Comparison of ENCODE assay signal across 8 cellular contexts in the genomic region with DNA sequence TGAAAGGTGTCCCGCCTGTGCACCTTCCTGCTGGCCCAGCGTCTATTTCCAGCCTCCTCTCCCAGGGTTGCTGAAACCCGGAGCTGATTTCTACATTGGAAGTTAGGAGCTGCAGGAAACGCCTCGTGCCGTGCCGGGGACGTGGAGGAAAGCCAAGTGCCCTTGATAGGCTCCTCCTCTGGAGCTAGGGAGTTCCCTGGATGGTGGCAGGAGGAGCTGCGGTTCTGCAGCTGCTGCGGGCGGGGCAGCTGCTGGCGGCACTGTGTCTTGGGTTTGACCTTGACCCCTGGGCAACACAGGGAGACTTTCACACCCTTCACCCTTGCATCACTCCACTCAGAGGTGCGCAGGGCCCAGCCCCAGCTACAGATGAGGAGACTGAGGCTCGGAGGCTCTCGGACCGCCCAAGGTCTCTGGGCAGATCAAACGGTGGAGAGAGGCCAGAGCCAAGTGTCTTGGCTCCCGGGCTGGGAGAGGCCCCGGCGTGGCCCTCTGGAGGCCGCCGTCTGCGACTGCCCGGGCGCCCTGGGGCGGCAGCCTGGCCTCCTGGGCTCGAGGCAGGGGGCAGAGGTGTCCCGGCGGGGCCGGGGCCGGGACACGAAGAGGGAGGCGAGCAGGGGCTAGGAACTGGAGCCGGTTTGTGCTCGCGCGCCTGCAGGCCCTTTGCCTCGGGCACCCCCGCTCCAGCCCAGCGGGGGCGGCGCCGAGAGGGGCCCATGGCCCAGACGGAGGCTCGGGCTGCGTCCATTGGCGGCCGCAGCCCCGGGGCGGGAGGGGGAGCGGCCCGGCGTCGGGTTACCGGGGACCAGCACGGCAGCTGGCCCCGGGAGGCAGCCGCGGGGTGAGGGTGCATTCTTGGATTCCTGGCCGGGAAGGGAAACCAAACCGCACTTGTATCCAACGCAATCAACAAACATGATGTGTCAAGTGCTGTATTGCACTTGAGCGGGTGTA.
A peak's percentile ranks its signal among the peaks of the same experiment; 100 is the strongest.
DNase-seq lines count a peak whose midpoint lies in the region; ATAC-seq and TF ChIP-seq lines count a peak whose summit lies in the region.

No MANE protein-coding gene starts in this region.

- no peaks in the 10 kb centered on the region for H3K27me3 ChIP-seq in SJCRH30

- peak; percentile 1 for TF ChIP-seq CTCF in GM12865 (IDR thresholded peaks at IDR 0.05; ENCODE audit: insufficient read depth, low read depth, low read length, missing control alignments)
- no peak for TF ChIP-seq CTCF in mucosa of descending colon (IDR thresholded peaks at IDR 0.05)

- DNase-seq in 8988T, result peak; percentile 76
- DNase-seq in GM12865 (ENCODE audit: low read depth), result peak; percentile 74
- peak; percentile 89 for DNase-seq in HuH-7 (ENCODE audit: low spot score)
- peak; percentile 97 for DNase-seq in SJCRH30
- DNase-seq in mucosa of descending colon, result peak; percentile 93 to 95 (median 95)

- H3K36me3 ChIP-seq in SJCRH30 (no peaks in the 10 kb centered on the region), mucosa of descending colon (ENCODE audit: low read depth) (no peaks in the 10 kb centered on the region), urinary bladder (ENCODE audit: insufficient read depth) (no peaks in the 10 kb centered on the region)

- ATAC-seq in esophagus mucosa, result peak; percentile 82
- ATAC-seq in mucosa of descending colon, result peak; percentile 93
- ATAC-seq in HG03457 (IDR thresholded peaks at IDR 0.05; ENCODE audit: unreplicated experiment), result no peak

- WGBS in urinary bladder, result 4% methylated on average over 63 of the region's 63 CpGs

- H3K4me3 ChIP-seq in GM12865 (ENCODE audit: low read depth, low read length) (peak overlapping the region; percentile 55), SJCRH30 (peak overlapping the region; percentile 58), mucosa of descending colon (no peak overlapping the region), urinary bladder (ENCODE audit: low read depth, low read length) (peak overlapping the region; percentile 20)

- H3K4me1 ChIP-seq in SJCRH30 (peaks cover 38% of the 10 kb centered on the region), mucosa of descending colon (ENCODE audit: low read depth) (peaks cover 25% of the 10 kb centered on the region), urinary bladder (ENCODE audit: insufficient read depth) (no peaks in the 10 kb centered on the region)

- intact Hi-C loops in mucosa of descending colon (cut with DNase I, micrococcal nuclease), result loop anchor here (5.0 to 10.0 kb wide), 3 partner anchors 105 to 255 kb away; no protein-coding TSS in a partner anchor

- H3K27ac ChIP-seq in SJCRH30 (peak overlapping the region; percentile 97), urinary bladder (ENCODE audit: low read depth) (peak overlapping the region; percentile 77)

- no peaks in the 10 kb centered on the region for H3K9me3 ChIP-seq in SJCRH30 (replicated peaks)
- no peaks in the 10 kb centered on the region for H3K9me3 ChIP-seq in mucosa of descending colon
